In the genomic region with DNA sequence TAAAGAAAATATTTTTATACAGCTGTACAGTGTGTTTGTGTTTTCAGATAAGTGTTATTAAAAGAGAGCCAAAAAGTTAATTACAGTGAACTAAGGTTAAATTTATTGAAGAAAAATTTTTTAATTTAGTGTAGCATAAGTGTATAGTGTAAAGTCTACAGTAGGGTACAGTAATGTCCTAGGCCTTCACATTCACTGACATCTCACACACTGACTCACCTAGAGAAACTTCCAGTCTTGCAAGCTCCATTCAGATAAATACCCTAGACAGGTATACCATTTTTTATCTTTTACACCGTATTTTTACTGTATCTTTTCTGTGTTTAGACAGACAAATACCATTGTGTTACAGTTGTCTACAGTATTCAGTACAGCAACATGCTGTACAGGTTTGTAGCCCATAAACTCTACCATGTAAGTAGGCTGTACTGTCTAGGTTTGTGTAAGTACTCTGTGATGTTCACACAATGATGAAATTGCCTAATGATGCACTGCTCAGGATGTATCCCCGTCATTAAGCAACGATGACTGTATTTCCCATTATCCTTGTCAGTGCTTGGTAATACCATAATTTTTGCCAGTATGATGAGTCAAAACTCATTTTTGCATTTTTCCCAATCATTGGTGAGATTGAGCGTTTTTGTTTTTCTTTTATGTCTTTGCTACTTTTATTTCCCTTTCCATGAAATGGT, we compare ENCODE assay signal across 15 cellular contexts. TPM values are rescaled to one million over a fixed set of nuclear protein-coding genes. Genes with fewer than 3 reads are reported as not detected.
DNase-seq lines count a peak whose midpoint lies in the region; ATAC-seq and TF ChIP-seq lines count a peak whose summit lies in the region.
"Had no signal": no experiment of that assay in that cellular context is flagged by ENCODE, and none has a peak within 500 bp of the region (broad histone marks: within the 10 kb centered on the region; RNA-seq: fewer than 3 reads in every experiment).

No MANE protein-coding gene starts in this region.

- H2BK120ac ChIP-seq in trophoblast cell (ENCODE audit: insufficient read depth, low read length, poor library complexity), result no peak overlapping the region

- CTCF ChIA-PET in activated CD8-positive, alpha-beta T cell treated with anti-CD3 and anti-CD28 coated beads, Interleukin-2, amount 10 ng/mL, durations not matched to agents 7 days and 5 days (lab: Charles Lee), result no interaction called here

- DNase-seq in GM04503 (ENCODE audit: low read depth), result peak; percentile 71
- DNase-seq in NOMO-1 treated with dmso at 0.1 percent for 144 hours (lab: John Stamatoyannopoulos, UW; ENCODE audit: unreplicated experiment), result peak; percentile 2
- DNase-seq in epithelial cell of esophagus (ENCODE audit: low read depth), result peak; percentile 92
- DNase-seq in trophoblast cell, result peak; percentile 66 to 92
- no peak for DNase-seq in HuH-7.5 (ENCODE audit: low spot score)
- no peak for DNase-seq in activated CD8-positive, alpha-beta T cell treated with anti-CD3 and anti-CD28 coated beads, Interleukin-2, amount 10 ng/mL, durations not matched to agents 7 days and 5 days
- DNase-seq in AML-193 (lab: John Stamatoyannopoulos, UW), result no peak
- DNase-seq: activated T-cell treated with anti-CD3 and anti-CD28 coated beads for 4 hours; immature natural killer cell; NCI-H1417 treated with DMSO at 0.1 percent for 48 hours; NCI-H510A treated with DMSO at 0.1 percent for 48 hours; stimulated activated CD4-positive, alpha-beta T cell treated with anti-CD3 and anti-CD28 coated beads, Interleukin-12 subunit alpha, Interleukin-12 subunit beta, amount 100 ng/mL, for 4 hours; T-helper 2 cell had no signal

- no peak overlapping the region for H2BK5ac ChIP-seq in trophoblast cell (ENCODE audit: low read depth, low read length, poor library complexity)

- H4K8ac ChIP-seq in trophoblast cell (ENCODE audit: low read depth, low read length), result no peak overlapping the region

- no peak overlapping the region for H2AFZ ChIP-seq in trophoblast cell (ENCODE audit: insufficient read depth, low read length, poor library complexity)

- no peak overlapping the region for H3K4me3 Mint-ChIP-seq in activated CD8-positive, alpha-beta T cell treated with anti-CD3 and anti-CD28 coated beads, Interleukin-2, amount 10 ng/mL, durations not matched to agents 7 days and 5 days
- H3K4me3 Mint-ChIP-seq: dendritic cell treated with granulocyte-macrophage colony-stimulating factor and Interleukin-4, amounts not matched to agents 40 ng/mL and 50 ng/mL, for 4 days; immature natural killer cell had no signal

- no peak overlapping the region for H2AK5ac ChIP-seq in trophoblast cell (ENCODE audit: low read length)

- peak overlapping the region; percentile 76 for H4K91ac ChIP-seq in trophoblast cell (ENCODE audit: low read depth, low read length)

- no peak overlapping the region for H3K14ac ChIP-seq in trophoblast cell (ENCODE audit: low read length)

- H3K27me3 Mint-ChIP-seq in activated CD8-positive, alpha-beta T cell treated with anti-CD3 and anti-CD28 coated beads, Interleukin-2, amount 10 ng/mL, durations not matched to agents 7 days and 5 days (ENCODE audit: low read depth), result no peaks in the 10 kb centered on the region
- H3K27me3 Mint-ChIP-seq: dendritic cell treated with granulocyte-macrophage colony-stimulating factor and Interleukin-4, amounts not matched to agents 40 ng/mL and 50 ng/mL, for 4 days had no signal

- H3K18ac ChIP-seq in trophoblast cell (ENCODE audit: low read length), result no peak overlapping the region

- no peaks in the 10 kb centered on the region for H3K36me3 ChIP-seq in trophoblast cell (ENCODE audit: control insufficient read depth in 1 of 2, insufficient read depth in 2 of 2, low read length in 2 of 2)

- H3K4me1 Mint-ChIP-seq in activated CD8-positive, alpha-beta T cell treated with anti-CD3 and anti-CD28 coated beads, Interleukin-2, amount 10 ng/mL, durations not matched to agents 7 days and 5 days (ENCODE audit: low read depth), result peaks cover 27% of the 10 kb centered on the region

- H3K4me3 ChIP-seq in epithelial cell of esophagus (ENCODE audit: low read length), result no peak overlapping the region
- H3K4me3 ChIP-seq in trophoblast cell (ENCODE audit: low read depth, low read length), result no peak overlapping the region

- H3K9ac ChIP-seq in trophoblast cell (ENCODE audit: low read length), result no peak overlapping the region

- WGBS in trophoblast cell (ENCODE audit: extremely low coverage, insufficient coverage, insufficient read length), result no CpG with 5 or more reads among the region's 4 CpGs

- peaks cover 11 to 17% of the 10 kb centered on the region in 2 experiments for H3K4me1 ChIP-seq in trophoblast cell (ENCODE audit: control insufficient read depth in 1 of 2, insufficient read depth in 2 of 2, low read length in 2 of 2)

- H3K4me2 ChIP-seq in trophoblast cell (ENCODE audit: low read length), result no peak overlapping the region

- no peak for ATAC-seq in activated CD8-positive, alpha-beta T cell treated with anti-CD3 and anti-CD28 coated beads, Interleukin-2, amount 10 ng/mL, durations not matched to agents 7 days and 5 days
- no peak for ATAC-seq in HG03520 (IDR thresholded peaks at IDR 0.05; ENCODE audit: unreplicated experiment)

- H3K27ac Mint-ChIP-seq in activated CD8-positive, alpha-beta T cell treated with anti-CD3 and anti-CD28 coated beads, Interleukin-2, amount 10 ng/mL, durations not matched to agents 7 days and 5 days, result no peak overlapping the region
- H3K27ac Mint-ChIP-seq: dendritic cell treated with granulocyte-macrophage colony-stimulating factor and Interleukin-4, amounts not matched to agents 40 ng/mL and 50 ng/mL, for 4 days had no signal

- H3K4ac ChIP-seq in trophoblast cell (ENCODE audit: low read depth, low read length), result no peak overlapping the region

- peaks cover 14% of the 10 kb centered on the region for H3K79me1 ChIP-seq in trophoblast cell (ENCODE audit: low read length)

- H3K9me3 ChIP-seq in trophoblast cell (ENCODE audit: insufficient read depth, low read depth, low read length), result no peaks in the 10 kb centered on the region

- TF ChIP-seq CTCF in epithelial cell of esophagus (IDR thresholded peaks at IDR 0.05; ENCODE audit: insufficient read depth, low read depth, low read length, missing control alignments), result no peak

- no peaks in the 10 kb centered on the region for H3K27me3 ChIP-seq in trophoblast cell (ENCODE audit: insufficient read depth, low read length)

- POLR2A ChIA-PET in activated CD8-positive, alpha-beta T cell treated with anti-CD3 and anti-CD28 coated beads, Interleukin-2, amount 10 ng/mL, durations not matched to agents 7 days and 5 days (lab: Charles Lee), result no interaction called here

- H3K9me3 Mint-ChIP-seq in activated CD8-positive, alpha-beta T cell treated with anti-CD3 and anti-CD28 coated beads, Interleukin-2, amount 10 ng/mL, durations not matched to agents 7 days and 5 days (ENCODE audit: insufficient read depth), result no peaks in the 10 kb centered on the region
- H3K9me3 Mint-ChIP-seq: dendritic cell treated with granulocyte-macrophage colony-stimulating factor and Interleukin-4, amounts not matched to agents 40 ng/mL and 50 ng/mL, for 4 days; immature natural killer cell had no signal

- no peak overlapping the region for H4K12ac ChIP-seq in trophoblast cell (ENCODE audit: low read depth, low read length)

- no peak overlapping the region for H3K27ac ChIP-seq in trophoblast cell (ENCODE audit: low read depth, low read length)

- peak overlapping the region; percentile 95 for H2BK12ac ChIP-seq in trophoblast cell (ENCODE audit: low read length)

- peaks cover 3% of the 10 kb centered on the region for H3K79me2 ChIP-seq in trophoblast cell (ENCODE audit: control insufficient read depth, insufficient read depth, low read length, poor library complexity)

- no peak overlapping the region for H3K23ac ChIP-seq in trophoblast cell (ENCODE audit: low read length)

- H3K36me3 Mint-ChIP-seq in activated CD8-positive, alpha-beta T cell treated with anti-CD3 and anti-CD28 coated beads, Interleukin-2, amount 10 ng/mL, durations not matched to agents 7 days and 5 days (ENCODE audit: low read depth), result peaks cover 7% of the 10 kb centered on the region

RNA-seq across cellular contexts. Expression of a gene that starts 48.2 kb away (rescaled TPM):
- 24.8 and 26.0 TPM in 2 replicates for polyA plus RNA-seq in trophoblast cell (2013)
- total RNA-seq in activated CD8-positive, alpha-beta T cell treated with anti-CD3 and anti-CD28 coated beads, Interleukin-2, amount 10 ng/mL, durations not matched to agents 7 days and 5 days, result 10 to 100 TPM; 41.2 to 44.3 TPM

Comparison
In these comparisons a context has a peak if more than half of its experiments do, and no peak if none do; other contexts are left out.
1. DNase-seq: peak in GM04503 (single experiment), NOMO-1 treated with dmso at 0.1 percent for 144 hours (single experiment), epithelial cell of esophagus (single experiment) and trophoblast cell (2 of 2); none in HuH-7.5 (single experiment), activated CD8-positive, alpha-beta T cell treated with anti-CD3 and anti-CD28 coated beads, Interleukin-2, amount 10 ng/mL, durations not matched to agents 7 days and 5 days (single experiment) and AML-193 (0 of 2).